In the genomic region with DNA sequence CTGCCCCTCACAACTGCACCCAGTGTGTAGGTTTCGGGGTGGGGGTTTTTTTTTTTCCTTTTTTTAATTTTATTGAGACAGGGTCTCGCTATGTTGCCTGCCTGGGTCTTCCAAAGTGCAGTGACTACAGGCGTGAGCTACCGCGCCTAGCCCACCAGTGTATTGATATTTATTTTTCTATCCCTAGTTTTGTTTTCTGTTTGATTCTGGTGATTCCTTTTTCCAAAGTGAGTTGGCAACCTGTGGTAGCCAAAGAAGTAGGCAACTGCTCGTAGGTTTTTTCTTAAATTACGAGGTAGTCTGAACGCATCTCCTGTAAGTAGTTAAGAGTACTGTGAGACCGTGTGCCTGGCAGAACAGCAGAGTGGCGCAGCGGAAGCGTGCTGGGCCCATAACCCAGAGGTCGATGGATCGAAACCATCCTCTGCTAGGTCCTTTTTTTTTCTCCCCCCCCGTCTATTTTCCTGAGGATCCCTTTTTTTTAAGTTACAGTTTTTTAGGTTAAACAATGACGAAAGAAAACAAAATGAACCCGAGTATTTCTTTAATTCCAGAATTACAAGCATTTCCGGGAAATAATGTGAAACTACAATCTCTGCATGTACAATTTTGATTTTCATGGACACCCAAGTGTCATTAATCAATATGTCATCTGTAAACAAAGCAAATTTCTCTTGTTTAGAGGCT, we compare ENCODE assay signal across 1 cellular context.
A peak's percentile ranks its signal among the peaks of the same experiment; 100 is the strongest.
TF ChIP-seq lines count a peak whose summit lies in the region.

No MANE protein-coding gene starts in this region.

TF ChIP-seq in HepG2, 621 proteins besides CTCF, POLR2A, EP300 and RAD21 (continued from another document and continues in another):
- TF ChIP-seq, protein P1, sequence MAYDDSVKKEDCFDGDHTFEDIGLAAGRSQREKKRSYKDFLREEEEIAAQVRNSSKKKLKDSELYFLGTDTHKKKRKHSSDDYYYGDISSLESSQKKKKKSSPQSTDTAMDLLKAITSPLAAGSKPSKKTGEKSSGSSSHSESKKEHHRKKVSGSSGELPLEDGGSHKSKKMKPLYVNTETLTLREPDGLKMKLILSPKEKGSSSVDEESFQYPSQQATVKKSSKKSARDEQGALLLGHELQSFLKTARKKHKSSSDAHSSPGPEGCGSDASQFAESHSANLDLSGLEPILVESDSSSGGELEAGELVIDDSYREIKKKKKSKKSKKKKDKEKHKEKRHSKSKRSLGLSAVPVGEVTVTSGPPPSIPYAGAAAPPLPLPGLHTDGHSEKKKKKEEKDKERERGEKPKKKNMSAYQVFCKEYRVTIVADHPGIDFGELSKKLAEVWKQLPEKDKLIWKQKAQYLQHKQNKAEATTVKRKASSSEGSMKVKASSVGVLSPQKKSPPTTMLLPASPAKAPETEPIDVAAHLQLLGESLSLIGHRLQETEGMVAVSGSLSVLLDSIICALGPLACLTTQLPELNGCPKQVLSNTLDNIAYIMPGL (CRISPR knock-in tag; IDR thresholded peaks at IDR 0.05; ENCODE audit: borderline replicate concordance in 1 of 2, low read depth in 1 of 2): peak; percentile 97 to 99
- TF ChIP-seq ZNF687 (CRISPR knock-in tag; IDR thresholded peaks at IDR 0.05) (no peak), ZNF549 (CRISPR knock-in tag; IDR thresholded peaks at IDR 0.05) (no peak), SETDB1 (CRISPR knock-in tag; IDR thresholded peaks at IDR 0.05; ENCODE audit: borderline replicate concordance) (no peak), ZNF263 (CRISPR knock-in tag; IDR thresholded peaks at IDR 0.05) (no peak), ZNF766 (CRISPR knock-in tag; IDR thresholded peaks at IDR 0.05; ENCODE audit: borderline replicate concordance) (no peak), MAZ (IDR thresholded peaks at IDR 0.05; ENCODE audit: borderline replicate concordance, low read depth, low read length) (0 out of 2 replicates have a peak, but pooled peaks have one; percentile 28), MAZ (CRISPR knock-in tag; IDR thresholded peaks at IDR 0.05; ENCODE audit: low read depth) (no peak), SIN3B (IDR thresholded peaks at IDR 0.05; ENCODE audit: low read length) (0 out of 2 replicates have a peak, but pooled peaks have one; percentile 20), AGO2 (optimal IDR thresholded peaks at IDR 0.05; ENCODE audit: low read depth, low read length) (no peak), NFE2L1 (CRISPR knock-in tag; IDR thresholded peaks at IDR 0.05; ENCODE audit: borderline replicate concordance) (no peak), ZBTB7A (CRISPR knock-in tag; IDR thresholded peaks at IDR 0.05) (no peak), ZNF558 (CRISPR knock-in tag; IDR thresholded peaks at IDR 0.05; ENCODE audit: borderline replicate concordance) (no peak), MZF1 (CRISPR knock-in tag; IDR thresholded peaks at IDR 0.05; ENCODE audit: borderline replicate concordance) (no peak), DPF2 (CRISPR knock-in tag; IDR thresholded peaks at IDR 0.05; ENCODE audit: borderline replicate concordance, low read depth) (no peak), TARDBP (CRISPR knock-in tag; IDR thresholded peaks at IDR 0.05) (no peak; the same call in 1 of the 2 replicates), ELK4 (CRISPR knock-in tag; IDR thresholded peaks at IDR 0.05; ENCODE audit: borderline replicate concordance) (no peak), ZNF280D (CRISPR knock-in tag; IDR thresholded peaks at IDR 0.05) (peak; percentile 80; the same call in 1 of the 2 replicates), ZNF3 (CRISPR knock-in tag; IDR thresholded peaks at IDR 0.05) (no peak), THAP11 (CRISPR knock-in tag; IDR thresholded peaks at IDR 0.05) (peak; percentile 49; the same call in 1 of the 2 replicates), ZNF160 (CRISPR knock-in tag; IDR thresholded peaks at IDR 0.05) (no peak), ZKSCAN1 (IDR thresholded peaks at IDR 0.05; ENCODE audit: low read length) (no peak), ZNF572 (CRISPR knock-in tag; IDR thresholded peaks at IDR 0.05) (no peak), CCAR2 (optimal IDR thresholded peaks at IDR 0.05; ENCODE audit: low read depth, low read length) (no peak), KLF9 (CRISPR knock-in tag; IDR thresholded peaks at IDR 0.05; ENCODE audit: low read depth) (no peak), MBNL3 (CRISPR knock-in tag; conservative IDR thresholded peaks at IDR 0.05) (no peak), USF2 (IDR thresholded peaks at IDR 0.05; ENCODE audit: low read depth, low read length) (no peak), USF2 (CRISPR knock-in tag; IDR thresholded peaks at IDR 0.05; ENCODE audit: borderline replicate concordance) (no peak), ZNF510 (CRISPR knock-in tag; IDR thresholded peaks at IDR 0.05; ENCODE audit: low read depth) (peak; percentile 65; the same call in 1 of the 2 replicates), MATR3 (CRISPR knock-in tag; IDR thresholded peaks at IDR 0.05) (no peak)
- TF ChIP-seq, protein P2, sequence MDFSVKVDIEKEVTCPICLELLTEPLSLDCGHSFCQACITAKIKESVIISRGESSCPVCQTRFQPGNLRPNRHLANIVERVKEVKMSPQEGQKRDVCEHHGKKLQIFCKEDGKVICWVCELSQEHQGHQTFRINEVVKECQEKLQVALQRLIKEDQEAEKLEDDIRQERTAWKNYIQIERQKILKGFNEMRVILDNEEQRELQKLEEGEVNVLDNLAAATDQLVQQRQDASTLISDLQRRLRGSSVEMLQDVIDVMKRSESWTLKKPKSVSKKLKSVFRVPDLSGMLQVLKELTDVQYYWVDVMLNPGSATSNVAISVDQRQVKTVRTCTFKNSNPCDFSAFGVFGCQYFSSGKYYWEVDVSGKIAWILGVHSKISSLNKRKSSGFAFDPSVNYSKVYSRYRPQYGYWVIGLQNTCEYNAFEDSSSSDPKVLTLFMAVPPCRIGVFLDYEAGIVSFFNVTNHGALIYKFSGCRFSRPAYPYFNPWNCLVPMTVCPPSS (IDR thresholded peaks at IDR 0.05): no peak
- TF ChIP-seq, protein P3, sequence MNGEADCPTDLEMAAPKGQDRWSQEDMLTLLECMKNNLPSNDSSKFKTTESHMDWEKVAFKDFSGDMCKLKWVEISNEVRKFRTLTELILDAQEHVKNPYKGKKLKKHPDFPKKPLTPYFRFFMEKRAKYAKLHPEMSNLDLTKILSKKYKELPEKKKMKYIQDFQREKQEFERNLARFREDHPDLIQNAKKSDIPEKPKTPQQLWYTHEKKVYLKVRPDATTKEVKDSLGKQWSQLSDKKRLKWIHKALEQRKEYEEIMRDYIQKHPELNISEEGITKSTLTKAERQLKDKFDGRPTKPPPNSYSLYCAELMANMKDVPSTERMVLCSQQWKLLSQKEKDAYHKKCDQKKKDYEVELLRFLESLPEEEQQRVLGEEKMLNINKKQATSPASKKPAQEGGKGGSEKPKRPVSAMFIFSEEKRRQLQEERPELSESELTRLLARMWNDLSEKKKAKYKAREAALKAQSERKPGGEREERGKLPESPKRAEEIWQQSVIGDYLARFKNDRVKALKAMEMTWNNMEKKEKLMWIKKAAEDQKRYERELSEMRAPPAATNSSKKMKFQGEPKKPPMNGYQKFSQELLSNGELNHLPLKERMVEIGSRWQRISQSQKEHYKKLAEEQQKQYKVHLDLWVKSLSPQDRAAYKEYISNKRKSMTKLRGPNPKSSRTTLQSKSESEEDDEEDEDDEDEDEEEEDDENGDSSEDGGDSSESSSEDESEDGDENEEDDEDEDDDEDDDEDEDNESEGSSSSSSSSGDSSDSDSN (CRISPR knock-in tag; IDR thresholded peaks at IDR 0.05): no peak
- TF ChIP-seq, protein P4, sequence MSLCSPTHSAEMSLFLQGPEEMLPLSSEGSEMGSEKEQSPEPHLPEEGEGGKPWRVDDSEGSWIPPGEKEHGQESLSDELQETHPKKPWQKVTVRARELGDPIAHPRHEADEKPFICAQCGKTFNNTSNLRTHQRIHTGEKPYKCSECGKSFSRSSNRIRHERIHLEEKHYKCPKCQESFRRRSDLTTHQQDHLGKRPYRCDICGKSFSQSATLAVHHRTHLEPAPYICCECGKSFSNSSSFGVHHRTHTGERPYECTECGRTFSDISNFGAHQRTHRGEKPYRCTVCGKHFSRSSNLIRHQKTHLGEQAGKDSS (CRISPR knock-in tag; IDR thresholded peaks at IDR 0.05; ENCODE audit: borderline replicate concordance, low read depth): no peak
